In genomic region chr14:103388664-103389063, GRCh38 we compare ENCODE assay signal across 16 cellular contexts. TPM values are rescaled to one million over a fixed set of nuclear protein-coding genes. Genes with fewer than 3 reads are reported as not detected.
DNase-seq lines count a peak whose midpoint lies in the region; ATAC-seq, FAIRE-seq and TF ChIP-seq lines count a peak whose summit lies in the region.
"Had no signal": no experiment of that assay in that cellular context is flagged by ENCODE, and none has a peak within 500 bp of the region (broad histone marks: within the 10 kb centered on the region; RNA-seq: fewer than 3 reads in every experiment).

No MANE protein-coding gene starts in this region.

- H3K4me3 ChIP-seq in A549: no peak overlapping the region
- H3K4me3 ChIP-seq in CD8-positive, alpha-beta memory T cell (ENCODE audit: low read length): no peak overlapping the region

- H3K4me2 ChIP-seq in A549: peak overlapping the region; percentile 99; the same call in 1 of the 3 replicates

- TF ChIP-seq EP300 in A549 (IDR thresholded peaks at IDR 0.05): no peak

- H3K27me3 ChIP-seq in CD8-positive, alpha-beta memory T cell (ENCODE audit: insufficient read depth, low read length, poor library complexity, severe bottlenecking): no peaks in the 10 kb centered on the region

- H3K36me3 Mint-ChIP-seq in CD8-positive, alpha-beta memory T cell: peaks cover 0 to 14% (median 0%) of the 10 kb centered on the region in 3 donors
- peaks cover 16% of the 10 kb centered on the region for H3K36me3 Mint-ChIP-seq in activated CD8-positive, alpha-beta T cell treated with anti-CD3 and anti-CD28 coated beads for 36 hours (ENCODE audit: low read depth)
- H3K36me3 Mint-ChIP-seq in immature natural killer cell: no peaks in the 10 kb centered on the region

- no peak for TF ChIP-seq RAD21 in A549 (conservative IDR thresholded peaks at IDR 0.05 in 1 of 2, IDR thresholded peaks at IDR 0.05 in 1 of 2)

- peak overlapping the region; percentile 48 to 98 (median 75) for H3K4me3 Mint-ChIP-seq in CD8-positive, alpha-beta memory T cell
- peak overlapping the region; percentile 99 for H3K4me3 Mint-ChIP-seq in activated CD8-positive, alpha-beta T cell treated with anti-CD3 and anti-CD28 coated beads for 36 hours
- peak overlapping the region in 4 of 5 donors; percentile 3 to 79 (median 62) for H3K4me3 Mint-ChIP-seq in immature natural killer cell

- peaks cover 33% of the 10 kb centered on the region for H3K4me1 ChIP-seq in A549
- H3K4me1 ChIP-seq in CD8-positive, alpha-beta memory T cell (ENCODE audit: insufficient read depth, low read length): peaks cover 45% of the 10 kb centered on the region

- H3K27me3 Mint-ChIP-seq in CD8-positive, alpha-beta memory T cell: no peaks in the 10 kb centered on the region
- no peaks in the 10 kb centered on the region for H3K27me3 Mint-ChIP-seq in activated CD8-positive, alpha-beta T cell treated with anti-CD3 and anti-CD28 coated beads for 36 hours
- peaks cover 0 to 9% (median 6%) of the 10 kb centered on the region in 3 donors for H3K27me3 Mint-ChIP-seq in immature natural killer cell (ENCODE audit: low read depth in 3 of 3)

- no peak for TF ChIP-seq CTCF in A549 (IDR thresholded peaks at IDR 0.05)
- TF ChIP-seq CTCF in activated CD8-positive, alpha-beta T cell treated with anti-CD3 and anti-CD28 coated beads for 36 hours (IDR thresholded peaks at IDR 0.05): no peak

- peaks cover 43 to 75% (median 55%) of the 10 kb centered on the region in 3 donors for H3K4me1 Mint-ChIP-seq in CD8-positive, alpha-beta memory T cell
- peaks cover 44% of the 10 kb centered on the region for H3K4me1 Mint-ChIP-seq in activated CD8-positive, alpha-beta T cell treated with anti-CD3 and anti-CD28 coated beads for 36 hours (ENCODE audit: low read depth)
- peaks cover 56 to 64% of the 10 kb centered on the region in 2 donors for H3K4me1 Mint-ChIP-seq in immature natural killer cell

- H3K9me3 ChIP-seq in A549: no peaks in the 10 kb centered on the region
- H3K9me3 ChIP-seq in CD8-positive, alpha-beta memory T cell (ENCODE audit: low read length): no peaks in the 10 kb centered on the region

- no peak overlapping the region for H3K27ac ChIP-seq in A549
- H3K27ac ChIP-seq in CD8-positive, alpha-beta memory T cell (ENCODE audit: low read depth, low read length): no peak overlapping the region
- H3K27ac ChIP-seq: coronary artery had no signal

- no peak for FAIRE-seq in A549 (lab: Jason Lieb, UNC)
- FAIRE-seq: G401.6, GM18507 had no signal

- WGBS in A549 (ENCODE audit: missing lambda C conversion rate): 95% methylated on average over 1 of the region's 1 CpG

- no peak for TF ChIP-seq POLR2A in A549 (IDR thresholded peaks at IDR 0.05; ENCODE audit: low read length)

- no peaks in the 10 kb centered on the region for H3K36me3 ChIP-seq in CD8-positive, alpha-beta memory T cell (ENCODE audit: insufficient read depth, low read length)

- ATAC-seq in A549: no peak
- ATAC-seq in activated CD8-positive, alpha-beta T cell treated with anti-CD3 and anti-CD28 coated beads for 36 hours: no peak
- no peak for ATAC-seq in GM21576 (IDR thresholded peaks at IDR 0.05; ENCODE audit: unreplicated experiment)
- ATAC-seq: activated naive CD4-positive, alpha-beta T cell treated with anti-CD3 and anti-CD28 coated beads, Interleukin-2, amount 50 U/mL, for 72 hours; HCT116 had no signal

- POLR2A ChIA-PET in A549 (lab: Yijun Ruan, JAX): no interaction called here
- POLR2A ChIA-PET in CD8-positive, alpha-beta memory T cell (lab: Charles Lee): no interaction called here
- POLR2A ChIA-PET in activated CD8-positive, alpha-beta T cell treated with anti-CD3 and anti-CD28 coated beads for 36 hours (lab: Charles Lee): interaction anchor here (0.6 to 1.2 kb wide), 4 partner anchors 15 to 57 kb away, joined by 3 read pairs; no protein-coding TSS in a partner anchor

- no peaks in the 10 kb centered on the region for H3K9me3 Mint-ChIP-seq in CD8-positive, alpha-beta memory T cell
- no peaks in the 10 kb centered on the region for H3K9me3 Mint-ChIP-seq in activated CD8-positive, alpha-beta T cell treated with anti-CD3 and anti-CD28 coated beads for 36 hours
- no peaks in the 10 kb centered on the region for H3K9me3 Mint-ChIP-seq in immature natural killer cell
- H3K9me3 Mint-ChIP-seq: activated naive CD4-positive, alpha-beta T cell treated with anti-CD3 and anti-CD28 coated beads, Interleukin-2, amount 50 U/mL, for 72 hours had no signal

- CTCF ChIA-PET in A549 (lab: Yijun Ruan, JAX): interaction anchor here (1.1 to 3.6 kb wide), 6 partner anchors 8 to 284 kb away, joined by 3 to 24 read pairs (median 3); no protein-coding TSS in a partner anchor
- CTCF ChIA-PET in CD8-positive, alpha-beta memory T cell (lab: Charles Lee): interaction anchor here (5.9 kb wide), 1 partner anchor 9 kb away, joined by 51 read pairs; no protein-coding TSS in a partner anchor
- CTCF ChIA-PET in activated CD8-positive, alpha-beta T cell treated with anti-CD3 and anti-CD28 coated beads for 36 hours (lab: Charles Lee): interaction anchor here (1.5 to 5.1 kb wide), 2 partner anchors 14 to 38 kb away, joined by 3 to 56 read pairs; no protein-coding TSS in a partner anchor

- DNase-seq in A549 (ENCODE audit: low read depth in 1 of 2, low spot score in 1 of 2): no peak
- DNase-seq in CD8-positive, alpha-beta memory T cell: no peak
- DNase-seq in activated CD8-positive, alpha-beta T cell treated with anti-CD3 and anti-CD28 coated beads for 36 hours: no peak
- no peak for DNase-seq in immature natural killer cell
- no peak for DNase-seq in HK-2 (ENCODE audit: unreplicated experiment)
- no peak for DNase-seq in SW480 (ENCODE audit: low spot score)
- no peak for DNase-seq in NCI-H2081 (lab: John Stamatoyannopoulos, UW)
- DNase-seq: NCI-H1092 treated with DMSO at 0.1 percent for 48 hours, NCI-H510A treated with DMSO at 0.1 percent for 48 hours, SIG-M5 had no signal

- H3K27ac Mint-ChIP-seq in CD8-positive, alpha-beta memory T cell: peak overlapping the region in 6 of 8 donors; percentile 14 to 93 (median 23)
- H3K27ac Mint-ChIP-seq in activated CD8-positive, alpha-beta T cell treated with anti-CD3 and anti-CD28 coated beads for 36 hours: peak overlapping the region; percentile 71
- peak overlapping the region in 4 of 6 donors; percentile 48 to 91 (median 60) for H3K27ac Mint-ChIP-seq in immature natural killer cell

- intact Hi-C loops in activated CD8-positive, alpha-beta T cell treated with anti-CD3 and anti-CD28 coated beads for 36 hours (cut with micrococcal nuclease): loop anchor here (5.0 kb wide), 1 partner anchor 51 kb away; no protein-coding TSS in a partner anchor

TF ChIP-seq in A549, 52 proteins besides CTCF, POLR2A, EP300 and RAD21:
- TF ChIP-seq MAFK (IDR thresholded peaks at IDR 0.05; ENCODE audit: partially characterized antibody) (peak; percentile 91), POLR2AphosphoS2 (conservative IDR thresholded peaks at IDR 0.05; ENCODE audit: low read length) (no peak)

RNA-seq across cellular contexts. Expression of gene MARK3, which starts 3.4 kb away (rescaled TPM):
- polyA plus RNA-seq in A549 (2011; rRNA removed) (89.9 and 97.6 TPM in 2 replicates), A549 (2017; fragmentation: RNase III; extraction: RNeasy Plus Mini Kit Qiagen cat#74134 plus additional on column Dnase treatment) (59.7 to 66.2 TPM (median 60.4 TPM) in 3 replicates), immature natural killer cell (10 to 100 TPM; 23.4 to 44.1 (median 25.7) TPM)
- 48.8 and 54.3 TPM in 2 replicates for polyA plus RNA-seq in A549 (2012; cell fraction: cytosol; rRNA removed)
- polyA plus RNA-seq in A549 (2012; cell fraction: nucleus; rRNA removed): 70.3 and 84.2 TPM in 2 replicates
- polyA minus RNA-seq in A549 (2011; rRNA and poly(A)+ RNA removed): 65.6 and 74.0 TPM in 2 replicates
- 10 to 100 TPM; 91.9 to 92.7 TPM for total RNA-seq in CD8-positive, alpha-beta memory T cell
- 45.7 TPM for polyA plus RNA-seq in CD8-positive, alpha-beta memory T cell
- total RNA-seq in activated CD8-positive, alpha-beta T cell treated with anti-CD3 and anti-CD28 coated beads for 36 hours: 10 to 100 TPM; 68.4 to 69.2 TPM

RNA-seq across cellular contexts. Expression of gene EIF5, which starts 54.6 kb away (rescaled TPM):
- polyA plus RNA-seq in A549 (2011; rRNA removed) (509 and 591 TPM in 2 replicates), A549 (2017; fragmentation: RNase III; extraction: RNeasy Plus Mini Kit Qiagen cat#74134 plus additional on column Dnase treatment) (276 to 288 TPM (median 281 TPM) in 3 replicates), immature natural killer cell (100 to 1,000 TPM; 348 to 443 (median 414) TPM)
- 193 and 219 TPM in 2 replicates for polyA plus RNA-seq in A549 (2012; cell fraction: cytosol; rRNA removed)
- 137 and 145 TPM in 2 replicates for polyA plus RNA-seq in A549 (2012; cell fraction: nucleus; rRNA removed)
- 204 and 274 TPM in 2 replicates for polyA minus RNA-seq in A549 (2011; rRNA and poly(A)+ RNA removed)
- total RNA-seq in CD8-positive, alpha-beta memory T cell: 100 to 1,000 TPM; 394 to 409 TPM
- 312 TPM for polyA plus RNA-seq in CD8-positive, alpha-beta memory T cell
- 100 to 1,000 TPM; 202 to 207 TPM for total RNA-seq in activated CD8-positive, alpha-beta T cell treated with anti-CD3 and anti-CD28 coated beads for 36 hours
